1 cellular context compared by ENCODE assay signal in the genomic region with DNA sequence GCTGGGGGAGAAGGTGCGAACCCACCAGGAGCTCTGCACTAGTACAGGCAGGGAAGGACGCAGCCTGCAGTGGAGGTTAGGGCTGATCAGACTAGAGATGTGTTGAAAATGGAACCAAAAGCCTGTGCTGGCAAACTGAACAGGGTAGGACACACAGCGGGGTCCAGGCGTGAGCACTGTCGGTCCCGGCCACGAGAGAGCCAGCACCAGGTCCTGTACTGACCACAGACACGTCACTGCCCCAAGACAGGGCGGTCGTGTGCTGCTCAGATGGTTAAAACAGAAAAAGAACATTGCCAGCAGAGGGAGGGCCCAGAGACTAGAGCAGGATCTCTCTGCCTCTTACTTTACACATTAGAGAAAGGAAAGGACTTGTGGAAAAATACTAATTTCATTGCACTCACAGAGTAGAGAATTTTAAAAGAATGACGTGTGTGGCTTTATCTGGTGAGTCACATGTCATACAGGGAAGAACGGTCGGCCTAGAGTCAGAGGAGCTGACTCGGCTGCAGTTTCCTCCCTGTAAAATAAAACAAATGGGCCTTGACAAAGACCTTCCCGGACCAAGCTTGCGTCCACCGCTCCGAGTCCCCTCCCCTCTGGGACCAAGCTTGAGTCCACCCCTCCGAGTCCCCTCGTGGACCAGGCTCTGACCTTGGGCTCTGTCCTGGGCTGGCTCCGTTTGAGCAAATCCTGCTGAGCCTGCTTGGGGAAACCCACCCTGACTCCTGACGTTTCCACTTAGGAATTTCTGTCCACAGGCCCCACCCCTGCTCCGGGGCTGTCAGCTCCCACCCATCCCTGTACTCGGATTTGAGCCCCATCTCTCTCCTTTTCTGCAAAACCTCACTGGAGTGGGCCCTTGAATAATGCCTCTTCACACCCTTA.
TF ChIP-seq lines count a peak whose summit lies in the region.

No MANE protein-coding gene starts in this region.

TF ChIP-seq in HepG2, 621 proteins besides CTCF, POLR2A, EP300 and RAD21 (continued from another document and continues in another):
- TF ChIP-seq, protein P1, sequence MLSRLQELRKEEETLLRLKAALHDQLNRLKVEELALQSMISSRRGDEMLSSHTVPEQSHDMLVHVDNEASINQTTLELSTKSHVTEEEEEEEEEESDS (CRISPR knock-in tag; IDR thresholded peaks at IDR 0.05; ENCODE audit: borderline replicate concordance), result no peak
- TF ChIP-seq, protein P2, sequence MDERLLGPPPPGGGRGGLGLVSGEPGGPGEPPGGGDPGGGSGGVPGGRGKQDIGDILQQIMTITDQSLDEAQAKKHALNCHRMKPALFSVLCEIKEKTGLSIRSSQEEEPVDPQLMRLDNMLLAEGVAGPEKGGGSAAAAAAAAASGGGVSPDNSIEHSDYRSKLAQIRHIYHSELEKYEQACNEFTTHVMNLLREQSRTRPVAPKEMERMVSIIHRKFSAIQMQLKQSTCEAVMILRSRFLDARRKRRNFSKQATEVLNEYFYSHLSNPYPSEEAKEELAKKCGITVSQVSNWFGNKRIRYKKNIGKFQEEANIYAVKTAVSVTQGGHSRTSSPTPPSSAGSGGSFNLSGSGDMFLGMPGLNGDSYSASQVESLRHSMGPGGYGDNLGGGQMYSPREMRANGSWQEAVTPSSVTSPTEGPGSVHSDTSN (CRISPR knock-in tag; IDR thresholded peaks at IDR 0.05), result 0 out of 2 replicates have a peak, but pooled peaks have one; percentile 13
- TF ChIP-seq NBN (conservative IDR thresholded peaks at IDR 0.05) (no peak), ZNF619 (CRISPR knock-in tag; IDR thresholded peaks at IDR 0.05) (no peak; the same call in 1 of the 2 replicates), ZNF253 (CRISPR knock-in tag; IDR thresholded peaks at IDR 0.05; ENCODE audit: borderline replicate concordance) (no peak; the same call in 1 of the 2 replicates), NFIB (CRISPR knock-in tag; IDR thresholded peaks at IDR 0.05; ENCODE audit: borderline replicate concordance) (no peak), PAX8 (CRISPR knock-in tag; IDR thresholded peaks at IDR 0.05; ENCODE audit: borderline replicate concordance) (no peak), ETV6 (CRISPR knock-in tag; conservative IDR thresholded peaks at IDR 0.05) (no peak), ELF3 (CRISPR knock-in tag; IDR thresholded peaks at IDR 0.05) (no peak; the same call in 1 of the 2 replicates), ZNF143 (CRISPR knock-in tag; IDR thresholded peaks at IDR 0.05) (peak; percentile 49), YEATS2 (CRISPR knock-in tag; IDR thresholded peaks at IDR 0.05; ENCODE audit: borderline replicate concordance) (no peak), CCDC6 (CRISPR knock-in tag; IDR thresholded peaks at IDR 0.05) (peak; percentile 89; the same call in 1 of the 2 replicates), KDM4B (CRISPR knock-in tag; IDR thresholded peaks at IDR 0.05) (no peak; the same call in 1 of the 2 replicates), ZNF839 (CRISPR knock-in tag; IDR thresholded peaks at IDR 0.05; ENCODE audit: borderline replicate concordance) (0 out of 2 replicates have a peak, but pooled peaks have one; percentile 81), AGO1 (IDR thresholded peaks at IDR 0.05; ENCODE audit: low read depth, low read length, poor library complexity, severe bottlenecking) (no peak), ZIK1 (CRISPR knock-in tag; IDR thresholded peaks at IDR 0.05; ENCODE audit: borderline replicate concordance, low read depth) (no peak; the same call in 1 of the 2 replicates), ZNF75D (CRISPR knock-in tag; IDR thresholded peaks at IDR 0.05; ENCODE audit: borderline replicate concordance) (no peak), GATAD2A (CRISPR knock-in tag; IDR thresholded peaks at IDR 0.05) (peak; percentile 48; the same call in 1 of the 2 replicates), ZNF263 (CRISPR knock-in tag; IDR thresholded peaks at IDR 0.05) (no peak), CBX1 (IDR thresholded peaks at IDR 0.05; ENCODE audit: low read depth) (no peak), FLYWCH1 (CRISPR knock-in tag; IDR thresholded peaks at IDR 0.05) (no peak), FOXJ3 (CRISPR knock-in tag; IDR thresholded peaks at IDR 0.05; ENCODE audit: borderline replicate concordance) (peak; percentile 68; the same call in 1 of the 2 replicates), HOXA5 (CRISPR knock-in tag; IDR thresholded peaks at IDR 0.05) (no peak), GLI4 (CRISPR knock-in tag; IDR thresholded peaks at IDR 0.05; ENCODE audit: borderline replicate concordance) (0 out of 2 replicates have a peak, but pooled peaks have one; percentile 68), ZNF3 (CRISPR knock-in tag; IDR thresholded peaks at IDR 0.05) (no peak), ZNF337 (CRISPR knock-in tag; IDR thresholded peaks at IDR 0.05; ENCODE audit: borderline replicate concordance, low read depth) (no peak), CREB1 (IDR thresholded peaks at IDR 0.05) (peak; percentile 88), CREB1 (CRISPR knock-in tag; IDR thresholded peaks at IDR 0.05) (peak; percentile 63), SP140L (CRISPR knock-in tag; IDR thresholded peaks at IDR 0.05; ENCODE audit: borderline replicate concordance) (peak; percentile 20; the same call in 1 of the 2 replicates), PCBP2 (optimal IDR thresholded peaks at IDR 0.05; ENCODE audit: low read depth, low read length, poor library complexity, severe bottlenecking) (no peak), SNAPC2 (CRISPR knock-in tag; IDR thresholded peaks at IDR 0.05) (0 out of 2 replicates have a peak, but pooled peaks have one; percentile 15), GTF2F1 (IDR thresholded peaks at IDR 0.05; ENCODE audit: low read length) (0 out of 2 replicates have a peak, but pooled peaks have one; percentile 78), SUZ12 (IDR thresholded peaks at IDR 0.05; ENCODE audit: low read depth, low read length) (no peak), MAZ (IDR thresholded peaks at IDR 0.05; ENCODE audit: borderline replicate concordance, low read depth, low read length) (no peak), MAZ (CRISPR knock-in tag; IDR thresholded peaks at IDR 0.05; ENCODE audit: low read depth) (peak; percentile 75), TBX2 (CRISPR knock-in tag; IDR thresholded peaks at IDR 0.05; ENCODE audit: borderline replicate concordance) (peak; percentile 8; the same call in 1 of the 2 replicates), ZNF17 (CRISPR knock-in tag; IDR thresholded peaks at IDR 0.05) (no peak), ISL2 (CRISPR knock-in tag; IDR thresholded peaks at IDR 0.05) (peak; percentile 50; the same call in 1 of the 2 replicates), MXD4 (CRISPR knock-in tag; IDR thresholded peaks at IDR 0.05) (peak; percentile 70), ZNF737 (CRISPR knock-in tag; IDR thresholded peaks at IDR 0.05; ENCODE audit: borderline replicate concordance) (0 out of 2 replicates have a peak, but pooled peaks have one; percentile 11), RAD51 (IDR thresholded peaks at IDR 0.05; ENCODE audit: borderline replicate concordance) (no peak), ZNF792 (CRISPR knock-in tag; IDR thresholded peaks at IDR 0.05) (no peak; the same call in 1 of the 2 replicates), ZNF644 (CRISPR knock-in tag; IDR thresholded peaks at IDR 0.05; ENCODE audit: low read depth) (no peak), RARA (CRISPR knock-in tag; IDR thresholded peaks at IDR 0.05) (peak; percentile 36; the same call in 1 of the 2 replicates), ZNF790 (CRISPR knock-in tag; IDR thresholded peaks at IDR 0.05; ENCODE audit: borderline replicate concordance) (no peak), ZNF484 (CRISPR knock-in tag; IDR thresholded peaks at IDR 0.05; ENCODE audit: borderline replicate concordance, low read depth) (no peak), ZNF468 (CRISPR knock-in tag; IDR thresholded peaks at IDR 0.05) (0 out of 2 replicates have a peak, but pooled peaks have one; percentile 49), THYN1 (CRISPR knock-in tag; IDR thresholded peaks at IDR 0.05; ENCODE audit: borderline replicate concordance, low read depth) (no peak), TARDBP (CRISPR knock-in tag; IDR thresholded peaks at IDR 0.05) (peak; percentile 61), ZNF20 (CRISPR knock-in tag; IDR thresholded peaks at IDR 0.05) (no peak), CBX5 (CRISPR knock-in tag; IDR thresholded peaks at IDR 0.05; ENCODE audit: borderline replicate concordance) (peak; percentile 23; the same call in 1 of the 2 replicates), NFATC3 (CRISPR knock-in tag; IDR thresholded peaks at IDR 0.05) (no peak; the same call in 1 of the 2 replicates), ZFAT (CRISPR knock-in tag; conservative IDR thresholded peaks at IDR 0.05) (no peak), HDAC2 (CRISPR knock-in tag; IDR thresholded peaks at IDR 0.05) (peak; percentile 51; the same call in 1 of the 2 replicates)
- TF ChIP-seq, protein P3, sequence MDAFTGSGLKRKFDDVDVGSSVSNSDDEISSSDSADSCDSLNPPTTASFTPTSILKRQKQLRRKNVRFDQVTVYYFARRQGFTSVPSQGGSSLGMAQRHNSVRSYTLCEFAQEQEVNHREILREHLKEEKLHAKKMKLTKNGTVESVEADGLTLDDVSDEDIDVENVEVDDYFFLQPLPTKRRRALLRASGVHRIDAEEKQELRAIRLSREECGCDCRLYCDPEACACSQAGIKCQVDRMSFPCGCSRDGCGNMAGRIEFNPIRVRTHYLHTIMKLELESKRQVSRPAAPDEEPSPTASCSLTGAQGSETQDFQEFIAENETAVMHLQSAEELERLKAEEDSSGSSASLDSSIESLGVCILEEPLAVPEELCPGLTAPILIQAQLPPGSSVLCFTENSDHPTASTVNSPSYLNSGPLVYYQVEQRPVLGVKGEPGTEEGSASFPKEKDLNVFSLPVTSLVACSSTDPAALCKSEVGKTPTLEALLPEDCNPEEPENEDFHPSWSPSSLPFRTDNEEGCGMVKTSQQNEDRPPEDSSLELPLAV (CRISPR knock-in tag; conservative IDR thresholded peaks at IDR 0.05; ENCODE audit: low read depth), result no peak
- TF ChIP-seq, protein P4, sequence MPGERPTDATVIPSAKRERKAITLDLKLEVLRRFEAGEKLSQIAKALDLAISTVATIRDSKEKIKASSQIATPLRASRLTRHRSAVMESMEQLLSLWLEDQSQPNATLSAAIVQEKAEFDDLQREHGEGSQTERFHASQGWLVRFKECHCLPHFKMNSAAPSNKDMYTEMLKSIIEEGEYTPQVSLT (CRISPR knock-in tag; IDR thresholded peaks at IDR 0.05; ENCODE audit: borderline replicate concordance, low read depth), result no peak
- TF ChIP-seq, protein P5, sequence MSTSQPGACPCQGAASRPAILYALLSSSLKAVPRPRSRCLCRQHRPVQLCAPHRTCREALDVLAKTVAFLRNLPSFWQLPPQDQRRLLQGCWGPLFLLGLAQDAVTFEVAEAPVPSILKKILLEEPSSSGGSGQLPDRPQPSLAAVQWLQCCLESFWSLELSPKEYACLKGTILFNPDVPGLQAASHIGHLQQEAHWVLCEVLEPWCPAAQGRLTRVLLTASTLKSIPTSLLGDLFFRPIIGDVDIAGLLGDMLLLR (CRISPR knock-in tag; IDR thresholded peaks at IDR 0.05), result peak; percentile 72; the same call in 1 of the 2 replicates
- TF ChIP-seq, protein P6, sequence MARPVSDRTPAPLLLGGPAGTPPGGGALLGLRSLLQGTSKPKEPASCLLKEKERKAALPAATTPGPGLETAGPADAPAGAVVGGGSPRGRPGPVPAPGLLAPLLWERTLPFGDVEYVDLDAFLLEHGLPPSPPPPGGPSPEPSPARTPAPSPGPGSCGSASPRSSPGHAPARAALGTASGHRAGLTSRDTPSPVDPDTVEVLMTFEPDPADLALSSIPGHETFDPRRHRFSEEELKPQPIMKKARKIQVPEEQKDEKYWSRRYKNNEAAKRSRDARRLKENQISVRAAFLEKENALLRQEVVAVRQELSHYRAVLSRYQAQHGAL (CRISPR knock-in tag; IDR thresholded peaks at IDR 0.05; ENCODE audit: not compliant biosample characterization), result no peak
- TF ChIP-seq, protein P7, sequence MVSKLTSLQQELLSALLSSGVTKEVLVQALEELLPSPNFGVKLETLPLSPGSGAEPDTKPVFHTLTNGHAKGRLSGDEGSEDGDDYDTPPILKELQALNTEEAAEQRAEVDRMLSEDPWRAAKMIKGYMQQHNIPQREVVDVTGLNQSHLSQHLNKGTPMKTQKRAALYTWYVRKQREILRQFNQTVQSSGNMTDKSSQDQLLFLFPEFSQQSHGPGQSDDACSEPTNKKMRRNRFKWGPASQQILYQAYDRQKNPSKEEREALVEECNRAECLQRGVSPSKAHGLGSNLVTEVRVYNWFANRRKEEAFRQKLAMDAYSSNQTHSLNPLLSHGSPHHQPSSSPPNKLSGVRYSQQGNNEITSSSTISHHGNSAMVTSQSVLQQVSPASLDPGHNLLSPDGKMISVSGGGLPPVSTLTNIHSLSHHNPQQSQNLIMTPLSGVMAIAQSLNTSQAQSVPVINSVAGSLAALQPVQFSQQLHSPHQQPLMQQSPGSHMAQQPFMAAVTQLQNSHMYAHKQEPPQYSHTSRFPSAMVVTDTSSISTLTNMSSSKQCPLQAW (CRISPR knock-in tag; IDR thresholded peaks at IDR 0.05), result 0 out of 2 replicates have a peak, but pooled peaks have one; percentile 9
- TF ChIP-seq, protein P8, sequence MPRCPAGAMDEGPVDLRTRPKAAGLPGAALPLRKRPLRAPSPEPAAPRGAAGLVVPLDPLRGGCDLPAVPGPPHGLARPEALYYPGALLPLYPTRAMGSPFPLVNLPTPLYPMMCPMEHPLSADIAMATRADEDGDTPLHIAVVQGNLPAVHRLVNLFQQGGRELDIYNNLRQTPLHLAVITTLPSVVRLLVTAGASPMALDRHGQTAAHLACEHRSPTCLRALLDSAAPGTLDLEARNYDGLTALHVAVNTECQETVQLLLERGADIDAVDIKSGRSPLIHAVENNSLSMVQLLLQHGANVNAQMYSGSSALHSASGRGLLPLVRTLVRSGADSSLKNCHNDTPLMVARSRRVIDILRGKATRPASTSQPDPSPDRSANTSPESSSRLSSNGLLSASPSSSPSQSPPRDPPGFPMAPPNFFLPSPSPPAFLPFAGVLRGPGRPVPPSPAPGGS (CRISPR knock-in tag; IDR thresholded peaks at IDR 0.05), result peak; percentile 19; the same call in 1 of the 2 replicates
- TF ChIP-seq, protein P9, sequence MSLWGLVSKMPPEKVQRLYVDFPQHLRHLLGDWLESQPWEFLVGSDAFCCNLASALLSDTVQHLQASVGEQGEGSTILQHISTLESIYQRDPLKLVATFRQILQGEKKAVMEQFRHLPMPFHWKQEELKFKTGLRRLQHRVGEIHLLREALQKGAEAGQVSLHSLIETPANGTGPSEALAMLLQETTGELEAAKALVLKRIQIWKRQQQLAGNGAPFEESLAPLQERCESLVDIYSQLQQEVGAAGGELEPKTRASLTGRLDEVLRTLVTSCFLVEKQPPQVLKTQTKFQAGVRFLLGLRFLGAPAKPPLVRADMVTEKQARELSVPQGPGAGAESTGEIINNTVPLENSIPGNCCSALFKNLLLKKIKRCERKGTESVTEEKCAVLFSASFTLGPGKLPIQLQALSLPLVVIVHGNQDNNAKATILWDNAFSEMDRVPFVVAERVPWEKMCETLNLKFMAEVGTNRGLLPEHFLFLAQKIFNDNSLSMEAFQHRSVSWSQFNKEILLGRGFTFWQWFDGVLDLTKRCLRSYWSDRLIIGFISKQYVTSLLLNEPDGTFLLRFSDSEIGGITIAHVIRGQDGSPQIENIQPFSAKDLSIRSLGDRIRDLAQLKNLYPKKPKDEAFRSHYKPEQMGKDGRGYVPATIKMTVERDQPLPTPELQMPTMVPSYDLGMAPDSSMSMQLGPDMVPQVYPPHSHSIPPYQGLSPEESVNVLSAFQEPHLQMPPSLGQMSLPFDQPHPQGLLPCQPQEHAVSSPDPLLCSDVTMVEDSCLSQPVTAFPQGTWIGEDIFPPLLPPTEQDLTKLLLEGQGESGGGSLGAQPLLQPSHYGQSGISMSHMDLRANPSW (CRISPR knock-in tag; IDR thresholded peaks at IDR 0.05; ENCODE audit: borderline replicate concordance), result 0 out of 2 replicates have a peak, but pooled peaks have one; percentile 47
